In genomic region chr3:150763841-150764483, GRCh38 we compare ENCODE assay signal across 8 cellular contexts. TPM values are rescaled to one million over a fixed set of nuclear protein-coding genes. Genes with fewer than 3 reads are reported as not detected.
DNase-seq lines count a peak whose midpoint lies in the region; ATAC-seq and TF ChIP-seq lines count a peak whose summit lies in the region.

No MANE protein-coding gene starts in this region.

- WGBS in aorta, 2 donors, result 4% methylated on average over 27 of the region's 27 CpGs

- peak overlapping the region; percentile 100 for H3K27ac Mint-ChIP-seq in activated naive CD4-positive, alpha-beta T cell treated with anti-CD3 and anti-CD28 coated beads for 36 hours
- H3K27ac Mint-ChIP-seq in nephron, result peak overlapping the region; percentile 90 to 99 (median 94)

- TF ChIP-seq POLR2A in GM18505 (IDR thresholded peaks at IDR 0.05; ENCODE audit: borderline replicate concordance, extremely low read depth, insufficient read depth, insufficient read length), result no peak

- H3K36me3 Mint-ChIP-seq in activated naive CD4-positive, alpha-beta T cell treated with anti-CD3 and anti-CD28 coated beads for 36 hours (ENCODE audit: low read depth), result peaks cover 37% of the 10 kb centered on the region
- no peaks in the 10 kb centered on the region for H3K36me3 Mint-ChIP-seq in nephron (ENCODE audit: low read depth)

- H3K4me1 ChIP-seq in foreskin keratinocyte (peaks cover 21% of the 10 kb centered on the region), aorta (ENCODE audit: control insufficient read depth in 1 of 2, insufficient read depth in 2 of 2, low read length in 2 of 2) (no peaks in the 10 kb centered on the region)

- CTCF ChIA-PET in activated naive CD4-positive, alpha-beta T cell treated with anti-CD3 and anti-CD28 coated beads for 36 hours (lab: Charles Lee), result interaction anchor here (0.7 to 10.4 kb wide), 15 partner anchors 10 to 462 kb away, joined by 3 to 89 read pairs (median 3); partner anchors contain the start of gene ERICH6

- no peaks in the 10 kb centered on the region for H3K9me3 ChIP-seq in aorta (ENCODE audit: control insufficient read depth, low read length)

- peak overlapping the region; percentile 99 for H3K4me3 Mint-ChIP-seq in activated naive CD4-positive, alpha-beta T cell treated with anti-CD3 and anti-CD28 coated beads for 36 hours
- peak overlapping the region; percentile 97 to 99 (median 98) for H3K4me3 Mint-ChIP-seq in nephron

- peaks cover 43% of the 10 kb centered on the region for H3K4me1 Mint-ChIP-seq in activated naive CD4-positive, alpha-beta T cell treated with anti-CD3 and anti-CD28 coated beads for 36 hours (ENCODE audit: low read depth)
- H3K4me1 Mint-ChIP-seq in nephron, result peaks cover 28% of the 10 kb centered on the region

- H3K9me3 Mint-ChIP-seq in activated naive CD4-positive, alpha-beta T cell treated with anti-CD3 and anti-CD28 coated beads for 36 hours, result no peaks in the 10 kb centered on the region
- no peaks in the 10 kb centered on the region for H3K9me3 Mint-ChIP-seq in nephron

- peak overlapping the region; percentile 96 for H3K27ac ChIP-seq in foreskin keratinocyte
- H3K27ac ChIP-seq in aorta (ENCODE audit: low read depth in 1 of 2, low read length in 2 of 2), result peak overlapping the region; percentile 63 to 91

- H3K27me3 ChIP-seq in foreskin keratinocyte, result no peaks in the 10 kb centered on the region
- no peaks in the 10 kb centered on the region for H3K27me3 ChIP-seq in aorta (ENCODE audit: control insufficient read depth in 1 of 2, insufficient read depth in 2 of 2, low read length in 1 of 2)

- ATAC-seq in GM18505 (IDR thresholded peaks at IDR 0.05; ENCODE audit: unreplicated experiment) (peak; percentile 11), HG03139 (IDR thresholded peaks at IDR 0.05; ENCODE audit: unreplicated experiment) (peak; percentile 9), foreskin keratinocyte (peak; percentile 5), aorta (ENCODE audit: low FRiP score) (peak; percentile 84)

- no peaks in the 10 kb centered on the region for H3K27me3 Mint-ChIP-seq in activated naive CD4-positive, alpha-beta T cell treated with anti-CD3 and anti-CD28 coated beads for 36 hours (ENCODE audit: low read depth)
- peaks cover 4% of the 10 kb centered on the region for H3K27me3 Mint-ChIP-seq in nephron (ENCODE audit: low read depth)

- TF ChIP-seq CTCF in foreskin keratinocyte (conservative IDR thresholded peaks at IDR 0.05) (peak; percentile 61), nephron (IDR thresholded peaks at IDR 0.05; ENCODE audit: unreplicated experiment in 3 of 3) (peak; percentile 24 to 47 (median 38))

- peak overlapping the region; percentile 78 to 99 for H3K4me3 ChIP-seq in aorta (ENCODE audit: low read length in 2 of 2)

- intact Hi-C loops in activated naive CD4-positive, alpha-beta T cell treated with anti-CD3 and anti-CD28 coated beads for 36 hours (cut with micrococcal nuclease), result loop anchor here (1.0 to 10.0 kb wide), 10 partner anchors 43 to 1503 kb away; partner anchors contain the start of genes EIF2A, ERICH6, MBNL1 and P2RY14
- intact Hi-C loops in aorta (cut with DNase I), result loop anchor here in 1 of 2 donors (1.0 to 10.0 kb wide), 4 partner anchors 61 to 321 kb away; partner anchors contain the start of genes EIF2A, ERICH6, MED12L and SELENOT

- H3K36me3 ChIP-seq in aorta (ENCODE audit: control insufficient read depth in 1 of 2, insufficient read depth in 2 of 2, low read length in 1 of 2), result no peaks in the 10 kb centered on the region

- peak; percentile 74 to 75 for DNase-seq in AML-193 (lab: John Stamatoyannopoulos, UW)
- peak; percentile 72 for DNase-seq in NCI-H774 (lab: John Stamatoyannopoulos, UW)
- peak; percentile 58 for DNase-seq in activated naive CD4-positive, alpha-beta T cell treated with anti-CD3 and anti-CD28 coated beads for 36 hours
- DNase-seq in foreskin keratinocyte, result no peak
- DNase-seq in aorta, result peak; percentile 78 to 90

RNA-seq across cellular contexts. Expression of gene SIAH2, which starts 1.0 kb away (rescaled TPM):
- 10 to 100 TPM; 67.1 to 68.8 TPM for total RNA-seq in activated naive CD4-positive, alpha-beta T cell treated with anti-CD3 and anti-CD28 coated beads for 36 hours
- total RNA-seq in foreskin keratinocyte (33.3 and 37.7 TPM in 2 replicates), aorta (10 to 100 TPM; 18.8 to 22.4 TPM)
- polyA plus RNA-seq in foreskin keratinocyte (26.5 and 30.2 TPM in 2 replicates), aorta (10 to 100 TPM in 1 of 2 donors, 1 to 10 TPM in 1; 9.1 to 12.5 TPM)

Comparison
In these comparisons a context has a peak if more than half of its experiments do, and no peak if none do; other contexts are left out.
1. DNase-seq: peak in AML-193 (2 of 2), NCI-H774 (single experiment), activated naive CD4-positive, alpha-beta T cell treated with anti-CD3 and anti-CD28 coated beads for 36 hours (single experiment) and aorta (2 of 2); none in foreskin keratinocyte (0 of 2).
2. ATAC-seq: peak in every context shown above with its lines; median percentile 84 in aorta; 11 in GM18505; 9 in HG03139; 5 in foreskin keratinocyte.